Comparison of ENCODE assay signal across 10 cellular contexts in genomic region chr2:176132397-176133086, GRCh38. TPM values are rescaled to one million over a fixed set of nuclear protein-coding genes. Genes with fewer than 3 reads are reported as not detected.
DNase-seq lines count a peak whose midpoint lies in the region; ATAC-seq and TF ChIP-seq lines count a peak whose summit lies in the region.
"Had no signal": no experiment of that assay in that cellular context is flagged by ENCODE, and none has a peak within 500 bp of the region (broad histone marks: within the 10 kb centered on the region; RNA-seq: fewer than 3 reads in every experiment).

No MANE protein-coding gene starts in this region.

- H3K36me3 ChIP-seq in CD8-positive, alpha-beta memory T cell (ENCODE audit: insufficient read depth, low read length): no peaks in the 10 kb centered on the region
- no peaks in the 10 kb centered on the region for H3K36me3 ChIP-seq in neutrophil

- peak in 1 of 5 donors; percentile 27 for DNase-seq in CD8-positive, alpha-beta memory T cell
- DNase-seq in NCI-H748 (lab: John Stamatoyannopoulos, UW; ENCODE audit: unreplicated experiment): peak; percentile 81
- DNase-seq in HPDE6-E6E7 (ENCODE audit: extremely low spot score): no peak
- DNase-seq in T-helper 9 cell: no peak
- DNase-seq in NCI-H1694 treated with DMSO at 0.1 percent for 48 hours (lab: John Stamatoyannopoulos, UW): no peak
- no peak for DNase-seq in activated naive CD4-positive, alpha-beta T cell treated with anti-CD3 and anti-CD28 coated beads, Interleukin-2, amount 50 U/mL, for 72 hours (ENCODE audit: low spot score in 2 of 2)
- DNase-seq: NCI-H2081 had no signal

- CTCF ChIA-PET in CD8-positive, alpha-beta memory T cell (lab: Charles Lee): interaction anchor here (0.8 to 2.4 kb wide), 8 partner anchors 10 to 1016 kb away, joined by 3 to 14 read pairs (median 4); partner anchors contain the start of gene HOXD9

- TF ChIP-seq CTCF in neutrophil (IDR thresholded peaks at IDR 0.05): no peak

- peaks cover 5 to 41% (median 23%) of the 10 kb centered on the region in 5 donors for H3K9me3 Mint-ChIP-seq in CD8-positive, alpha-beta memory T cell
- H3K9me3 Mint-ChIP-seq in dendritic cell treated with granulocyte-macrophage colony-stimulating factor and Interleukin-4, amounts not matched to agents 40 ng/mL and 50 ng/mL, for 4 days: no peaks in the 10 kb centered on the region
- no peaks in the 10 kb centered on the region for H3K9me3 Mint-ChIP-seq in activated naive CD4-positive, alpha-beta T cell treated with anti-CD3 and anti-CD28 coated beads, Interleukin-2, amount 50 U/mL, for 72 hours

- no peak overlapping the region for H3K27ac ChIP-seq in CD8-positive, alpha-beta memory T cell (ENCODE audit: low read depth, low read length)
- H3K27ac ChIP-seq in neutrophil: no peak overlapping the region

- H3K4me1 Mint-ChIP-seq in CD8-positive, alpha-beta memory T cell: peaks cover 34 to 56% (median 56%) of the 10 kb centered on the region in 3 donors
- peaks cover 35% of the 10 kb centered on the region for H3K4me1 Mint-ChIP-seq in dendritic cell treated with granulocyte-macrophage colony-stimulating factor and Interleukin-4, amounts not matched to agents 40 ng/mL and 50 ng/mL, for 4 days (ENCODE audit: low read depth)

- peak overlapping the region in 3 of 8 donors; percentile 13 to 65 (median 29) for H3K27ac Mint-ChIP-seq in CD8-positive, alpha-beta memory T cell
- no peak overlapping the region for H3K27ac Mint-ChIP-seq in dendritic cell treated with granulocyte-macrophage colony-stimulating factor and Interleukin-4, amounts not matched to agents 40 ng/mL and 50 ng/mL, for 4 days
- H3K27ac Mint-ChIP-seq in activated naive CD4-positive, alpha-beta T cell treated with anti-CD3 and anti-CD28 coated beads, Interleukin-2, amount 50 U/mL, for 72 hours: no peak overlapping the region

- no peak for ATAC-seq in activated naive CD4-positive, alpha-beta T cell treated with anti-CD3 and anti-CD28 coated beads, Interleukin-2, amount 50 U/mL, for 72 hours
- ATAC-seq: activated CD4-positive, CD25-positive, alpha-beta regulatory T cell treated with anti-CD3 and anti-CD28 coated beads, Interleukin-2, amount 50 U/mL, for 24 hours had no signal

- peak overlapping the region; percentile 45 to 89 (median 81) for H3K4me3 Mint-ChIP-seq in CD8-positive, alpha-beta memory T cell
- H3K4me3 Mint-ChIP-seq in dendritic cell treated with granulocyte-macrophage colony-stimulating factor and Interleukin-4, amounts not matched to agents 40 ng/mL and 50 ng/mL, for 4 days: peak overlapping the region; percentile 54

- H3K36me3 Mint-ChIP-seq in CD8-positive, alpha-beta memory T cell: no peaks in the 10 kb centered on the region
- no peaks in the 10 kb centered on the region for H3K36me3 Mint-ChIP-seq in dendritic cell treated with granulocyte-macrophage colony-stimulating factor and Interleukin-4, amounts not matched to agents 40 ng/mL and 50 ng/mL, for 4 days (ENCODE audit: low read depth)
- H3K36me3 Mint-ChIP-seq in activated naive CD4-positive, alpha-beta T cell treated with anti-CD3 and anti-CD28 coated beads, Interleukin-2, amount 50 U/mL, for 72 hours: peaks cover 8 to 35% of the 10 kb centered on the region in 2 donors

- POLR2A ChIA-PET in CD8-positive, alpha-beta memory T cell (lab: Charles Lee): no interaction called here

- H3K4me1 ChIP-seq in CD8-positive, alpha-beta memory T cell (ENCODE audit: insufficient read depth, low read length): peaks cover 35% of the 10 kb centered on the region
- H3K4me1 ChIP-seq in neutrophil (ENCODE audit: control insufficient read depth in 1 of 2, insufficient read depth in 1 of 2, low read depth in 1 of 2, low read length in 1 of 2): peaks cover 28 to 38% of the 10 kb centered on the region in 2 experiments

- peaks cover 89% of the 10 kb centered on the region for H3K27me3 ChIP-seq in CD8-positive, alpha-beta memory T cell (ENCODE audit: insufficient read depth, low read length, poor library complexity, severe bottlenecking)
- peaks cover 100% of the 10 kb centered on the region for H3K27me3 ChIP-seq in neutrophil

- H3K9me3 ChIP-seq in CD8-positive, alpha-beta memory T cell (ENCODE audit: low read length): no peaks in the 10 kb centered on the region
- H3K9me3 ChIP-seq in neutrophil: no peaks in the 10 kb centered on the region

- peak overlapping the region; percentile 37 for H3K4me3 ChIP-seq in CD8-positive, alpha-beta memory T cell (ENCODE audit: low read length)
- peak overlapping the region; percentile 22 to 48 for H3K4me3 ChIP-seq in neutrophil (ENCODE audit: low read depth in 1 of 2, low read length in 1 of 2)

- intact Hi-C loops in dendritic cell treated with granulocyte-macrophage colony-stimulating factor and Interleukin-4, amounts not matched to agents 40 ng/mL and 50 ng/mL, for 4 days (cut with micrococcal nuclease): loop anchor here (10.0 kb wide), 1 partner anchor 682 kb away; no protein-coding TSS in a partner anchor

- peaks cover 78 to 85% of the 10 kb centered on the region in 2 donors for H3K27me3 Mint-ChIP-seq in CD8-positive, alpha-beta memory T cell
- H3K27me3 Mint-ChIP-seq in dendritic cell treated with granulocyte-macrophage colony-stimulating factor and Interleukin-4, amounts not matched to agents 40 ng/mL and 50 ng/mL, for 4 days: peaks cover 89% of the 10 kb centered on the region

RNA-seq across cellular contexts. Expression of gene HOXD8, which starts 3.0 kb away (rescaled TPM):
- total RNA-seq in CD8-positive, alpha-beta memory T cell: not detected
- not detected for polyA plus RNA-seq in CD8-positive, alpha-beta memory T cell
- not detected for total RNA-seq in activated naive CD4-positive, alpha-beta T cell treated with anti-CD3 and anti-CD28 coated beads, Interleukin-2, amount 50 U/mL, for 72 hours

RNA-seq across cellular contexts. Expression of gene HOXD9, which starts 10.0 kb away (rescaled TPM):
- not detected for total RNA-seq in CD8-positive, alpha-beta memory T cell
- not detected for polyA plus RNA-seq in CD8-positive, alpha-beta memory T cell
- total RNA-seq in activated naive CD4-positive, alpha-beta T cell treated with anti-CD3 and anti-CD28 coated beads, Interleukin-2, amount 50 U/mL, for 72 hours: not detected

RNA-seq across cellular contexts. Expression of gene HOXD10, which starts 16.0 kb away (rescaled TPM):
- total RNA-seq in CD8-positive, alpha-beta memory T cell: not detected
- polyA plus RNA-seq in CD8-positive, alpha-beta memory T cell: not detected
- total RNA-seq in activated naive CD4-positive, alpha-beta T cell treated with anti-CD3 and anti-CD28 coated beads, Interleukin-2, amount 50 U/mL, for 72 hours: not detected

RNA-seq across cellular contexts. Expression of gene HOXD4, which starts 18.8 kb away (rescaled TPM):
- not detected for total RNA-seq in CD8-positive, alpha-beta memory T cell
- polyA plus RNA-seq in CD8-positive, alpha-beta memory T cell: not detected
- not detected for total RNA-seq in activated naive CD4-positive, alpha-beta T cell treated with anti-CD3 and anti-CD28 coated beads, Interleukin-2, amount 50 U/mL, for 72 hours

RNA-seq across cellular contexts. Expression of gene HOXD3, which starts 24.6 kb away (rescaled TPM):
- not detected for total RNA-seq in CD8-positive, alpha-beta memory T cell
- polyA plus RNA-seq in CD8-positive, alpha-beta memory T cell: not detected
- total RNA-seq in activated naive CD4-positive, alpha-beta T cell treated with anti-CD3 and anti-CD28 coated beads, Interleukin-2, amount 50 U/mL, for 72 hours: not detected
